ENCODE assay signal across 2 cellular contexts in the genomic region with DNA sequence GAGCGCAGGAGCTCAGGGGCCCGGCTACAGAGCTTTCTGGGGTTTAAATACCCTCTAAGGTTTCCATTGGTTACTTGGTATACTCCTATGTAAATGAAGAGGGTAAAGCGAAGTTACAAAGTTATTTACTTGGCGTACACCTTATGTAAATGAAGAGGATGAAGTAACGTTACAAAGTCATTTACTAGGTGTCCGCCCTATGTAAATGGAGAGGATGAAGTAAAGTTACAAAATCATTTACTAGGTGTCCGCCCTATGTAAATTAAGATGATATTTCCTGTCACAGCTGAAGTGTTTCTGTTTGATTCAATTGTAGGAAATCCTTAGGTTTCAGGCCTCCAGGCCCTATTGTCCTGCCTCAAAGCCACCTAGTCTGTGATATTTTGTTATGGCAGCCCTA.
TF ChIP-seq lines count a peak whose summit lies in the region.

No MANE protein-coding gene starts in this region.

TF ChIP-seq in SK-N-SH, 30 proteins besides CTCF, POLR2A, EP300 and RAD21 (continued from another document):
- TF ChIP-seq, protein P1, sequence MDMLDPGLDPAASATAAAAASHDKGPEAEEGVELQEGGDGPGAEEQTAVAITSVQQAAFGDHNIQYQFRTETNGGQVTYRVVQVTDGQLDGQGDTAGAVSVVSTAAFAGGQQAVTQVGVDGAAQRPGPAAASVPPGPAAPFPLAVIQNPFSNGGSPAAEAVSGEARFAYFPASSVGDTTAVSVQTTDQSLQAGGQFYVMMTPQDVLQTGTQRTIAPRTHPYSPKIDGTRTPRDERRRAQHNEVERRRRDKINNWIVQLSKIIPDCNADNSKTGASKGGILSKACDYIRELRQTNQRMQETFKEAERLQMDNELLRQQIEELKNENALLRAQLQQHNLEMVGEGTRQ (IDR thresholded peaks at IDR 0.05; ENCODE audit: borderline replicate concordance, low read depth, low read length): no peak
TF ChIP-seq in SK-N-SH: peak in this region for 0.

TF ChIP-seq in SK-N-SH treated with all-trans-retinoic acid at 6 μM for 48 hours, 23 proteins besides CTCF, POLR2A, EP300 and RAD21 (continued from another document):
- TF ChIP-seq, protein P2, sequence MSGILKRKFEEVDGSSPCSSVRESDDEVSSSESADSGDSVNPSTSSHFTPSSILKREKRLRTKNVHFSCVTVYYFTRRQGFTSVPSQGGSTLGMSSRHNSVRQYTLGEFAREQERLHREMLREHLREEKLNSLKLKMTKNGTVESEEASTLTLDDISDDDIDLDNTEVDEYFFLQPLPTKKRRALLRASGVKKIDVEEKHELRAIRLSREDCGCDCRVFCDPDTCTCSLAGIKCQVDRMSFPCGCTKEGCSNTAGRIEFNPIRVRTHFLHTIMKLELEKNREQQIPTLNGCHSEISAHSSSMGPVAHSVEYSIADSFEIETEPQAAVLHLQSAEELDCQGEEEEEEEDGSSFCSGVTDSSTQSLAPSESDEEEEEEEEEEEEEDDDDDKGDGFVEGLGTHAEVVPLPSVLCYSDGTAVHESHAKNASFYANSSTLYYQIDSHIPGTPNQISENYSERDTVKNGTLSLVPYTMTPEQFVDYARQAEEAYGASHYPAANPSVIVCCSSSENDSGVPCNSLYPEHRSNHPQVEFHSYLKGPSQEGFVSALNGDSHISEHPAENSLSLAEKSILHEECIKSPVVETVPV (CRISPR knock-in tag; IDR thresholded peaks at IDR 0.05): no peak
- TF ChIP-seq ZNF70 (CRISPR knock-in tag; IDR thresholded peaks at IDR 0.05) (no peak), TCF4 (CRISPR knock-in tag; IDR thresholded peaks at IDR 0.05; ENCODE audit: borderline replicate concordance) (no peak), PPARA (CRISPR knock-in tag; IDR thresholded peaks at IDR 0.05; ENCODE audit: borderline replicate concordance) (no peak)
- TF ChIP-seq, protein P3, sequence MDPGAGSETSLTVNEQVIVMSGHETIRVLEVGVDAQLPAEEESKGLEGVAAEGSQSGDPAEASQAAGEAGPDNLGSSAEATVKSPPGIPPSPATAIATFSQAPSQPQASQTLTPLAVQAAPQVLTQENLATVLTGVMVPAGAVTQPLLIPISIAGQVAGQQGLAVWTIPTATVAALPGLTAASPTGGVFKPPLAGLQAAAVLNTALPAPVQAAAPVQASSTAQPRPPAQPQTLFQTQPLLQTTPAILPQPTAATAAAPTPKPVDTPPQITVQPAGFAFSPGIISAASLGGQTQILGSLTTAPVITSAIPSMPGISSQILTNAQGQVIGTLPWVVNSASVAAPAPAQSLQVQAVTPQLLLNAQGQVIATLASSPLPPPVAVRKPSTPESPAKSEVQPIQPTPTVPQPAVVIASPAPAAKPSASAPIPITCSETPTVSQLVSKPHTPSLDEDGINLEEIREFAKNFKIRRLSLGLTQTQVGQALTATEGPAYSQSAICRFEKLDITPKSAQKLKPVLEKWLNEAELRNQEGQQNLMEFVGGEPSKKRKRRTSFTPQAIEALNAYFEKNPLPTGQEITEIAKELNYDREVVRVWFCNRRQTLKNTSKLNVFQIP (CRISPR knock-in tag; IDR thresholded peaks at IDR 0.05; ENCODE audit: borderline replicate concordance, low read depth): no peak
